In genomic region chr1:25534389-25534788, GRCh38 we compare ENCODE assay signal across 23 cellular contexts. TPM values are rescaled to one million over a fixed set of nuclear protein-coding genes. Genes with fewer than 3 reads are reported as not detected.
A peak's percentile ranks its signal among the peaks of the same experiment; 100 is the strongest.
DNase-seq lines count a peak whose midpoint lies in the region; ATAC-seq and TF ChIP-seq lines count a peak whose summit lies in the region.
"Had no signal": no experiment of that assay in that cellular context is flagged by ENCODE, and none has a peak within 500 bp of the region (broad histone marks: within the 10 kb centered on the region; RNA-seq: fewer than 3 reads in every experiment).

No MANE protein-coding gene starts in this region.

- no peak overlapping the region for H3K4me2 ChIP-seq in neural progenitor cell
- no peak overlapping the region for H3K4me2 ChIP-seq in SK-N-SH

- TF ChIP-seq RAD21 in SK-N-SH (IDR thresholded peaks at IDR 0.05; ENCODE audit: low read length) = no peak

- no peaks in the 10 kb centered on the region for H3K9me2 ChIP-seq in SK-N-SH

- H3K36me3 ChIP-seq in neural progenitor cell (no peaks in the 10 kb centered on the region), SK-N-SH (replicated peaks in 1 of 2; ENCODE audit: control insufficient read depth in 1 of 2, insufficient read depth in 2 of 2, low read length in 1 of 2) (no peaks in the 10 kb centered on the region)
- H3K36me3 ChIP-seq: MG63 had no signal

- H3K27me3 ChIP-seq in neural progenitor cell = no peaks in the 10 kb centered on the region
- H3K27me3 ChIP-seq in SK-N-SH (ENCODE audit: insufficient read depth) = no peaks in the 10 kb centered on the region
- no peaks in the 10 kb centered on the region for H3K27me3 ChIP-seq in CD4-positive, alpha-beta T cell (ENCODE audit: control insufficient read depth, insufficient read depth, low read length)
- H3K27me3 ChIP-seq: MG63 had no signal

- no peak overlapping the region for H3K9ac ChIP-seq in neural progenitor cell
- H3K9ac ChIP-seq in SK-N-SH = no peak overlapping the region

- H3K4me3 ChIP-seq in neural progenitor cell = no peak overlapping the region
- H3K4me3 ChIP-seq in SK-N-SH (ENCODE audit: low read depth in 2 of 2, low read length in 1 of 2) = no peak overlapping the region
- H3K4me3 ChIP-seq: K562, MG63 had no signal

- WGBS in SK-N-SH (ENCODE audit: low lambda C conversion rate) = 79% methylated on average over 3 of the region's 4 CpGs

- H2AFZ ChIP-seq in neural progenitor cell (replicated peaks) = no peak overlapping the region
- no peak overlapping the region for H2AFZ ChIP-seq in SK-N-SH (ENCODE audit: low read depth)

- H3K4me1 ChIP-seq in neural progenitor cell = peaks cover 7% of the 10 kb centered on the region
- peaks cover 0 to 3% of the 10 kb centered on the region in 2 experiments; a peak in 1 of 4 replicates for H3K4me1 ChIP-seq in SK-N-SH (ENCODE audit: control insufficient read depth in 1 of 2, insufficient read depth in 2 of 2, low read depth in 1 of 2, low read length in 1 of 2)

- H4K20me1 ChIP-seq in neural progenitor cell (ENCODE audit: low read depth) (no peaks in the 10 kb centered on the region), SK-N-SH (ENCODE audit: insufficient read depth) (no peaks in the 10 kb centered on the region)

- H3K27ac ChIP-seq in neural progenitor cell = no peak overlapping the region
- H3K27ac ChIP-seq in SK-N-SH (ENCODE audit: low read depth in 2 of 2, low read length in 1 of 2) = no peak overlapping the region
- no peak overlapping the region for H3K27ac ChIP-seq in CD4-positive, alpha-beta T cell (ENCODE audit: low read depth, low read length)
- H3K27ac ChIP-seq: HL-60 had no signal

- no peak for ATAC-seq in CD4-positive, alpha-beta T cell (ENCODE audit: poor library complexity)
- no peak for ATAC-seq in GM18858 (IDR thresholded peaks at IDR 0.05; ENCODE audit: unreplicated experiment)
- ATAC-seq: HepG2, K562, PC-3 had no signal

- POLR2A ChIA-PET in SK-N-SH (lab: Yijun Ruan, JAX) = no interaction called here
- POLR2A ChIA-PET in CD4-positive, alpha-beta T cell (lab: Charles Lee) = no interaction called here

- peaks cover 19% of the 10 kb centered on the region for H3K27me3 Mint-ChIP-seq in neural progenitor cell (ENCODE audit: insufficient read depth, low read depth)
- H3K27me3 Mint-ChIP-seq in CD4-positive, alpha-beta T cell = no peaks in the 10 kb centered on the region
- H3K27me3 Mint-ChIP-seq: CD8-positive, alpha-beta memory T cell had no signal

- H3K79me2 ChIP-seq in neural progenitor cell (ENCODE audit: low read depth) = no peaks in the 10 kb centered on the region
- no peaks in the 10 kb centered on the region for H3K79me2 ChIP-seq in SK-N-SH (ENCODE audit: insufficient read depth)

- peak overlapping the region; percentile 83 for H3K27ac Mint-ChIP-seq in neural progenitor cell
- no peak overlapping the region for H3K27ac Mint-ChIP-seq in CD4-positive, alpha-beta T cell
- H3K27ac Mint-ChIP-seq: H9, HFFc6 had no signal

- intact Hi-C loops in CD4-positive, alpha-beta T cell (cut with DNase I, micrococcal nuclease) = no loop called here

- H3K9me3 ChIP-seq in neural progenitor cell (ENCODE audit: low read depth) (no peaks in the 10 kb centered on the region), SK-N-SH (no peaks in the 10 kb centered on the region)
- H3K9me3 ChIP-seq in CD4-positive, alpha-beta T cell (ENCODE audit: control insufficient read depth, low read length) = no peaks in the 10 kb centered on the region
- H3K9me3 ChIP-seq: MG63 had no signal

- no peaks in the 10 kb centered on the region for H3K36me3 Mint-ChIP-seq in neural progenitor cell
- no peaks in the 10 kb centered on the region for H3K36me3 Mint-ChIP-seq in CD4-positive, alpha-beta T cell (ENCODE audit: low read depth)
- H3K36me3 Mint-ChIP-seq: CD8-positive, alpha-beta memory T cell had no signal

- CTCF ChIA-PET in SK-N-SH (lab: Yijun Ruan, JAX) = no interaction called here
- CTCF ChIA-PET in CD4-positive, alpha-beta T cell (lab: Charles Lee) = interaction anchor here (0.7 kb wide), 1 partner anchor 13 kb away, joined by 3 read pairs; no protein-coding TSS in a partner anchor

- TF ChIP-seq CTCF in neural progenitor cell (IDR thresholded peaks at IDR 0.05) (no peak), SK-N-SH (IDR thresholded peaks at IDR 0.05) (no peak)
- no peak for TF ChIP-seq CTCF in CD4-positive, alpha-beta T cell (IDR thresholded peaks at IDR 0.05)

- TF ChIP-seq EP300 in SK-N-SH (IDR thresholded peaks at IDR 0.05; ENCODE audit: borderline replicate concordance in 1 of 2, low read depth in 1 of 2, low read length in 1 of 2) = no peak

- H3F3A ChIP-seq in neural progenitor cell (ENCODE audit: low read depth) (no peaks in the 10 kb centered on the region), SK-N-SH (replicated peaks; ENCODE audit: insufficient read depth) (no peaks in the 10 kb centered on the region)

- H3K9me3 Mint-ChIP-seq in neural progenitor cell = no peaks in the 10 kb centered on the region
- no peaks in the 10 kb centered on the region for H3K9me3 Mint-ChIP-seq in CD4-positive, alpha-beta T cell
- H3K9me3 Mint-ChIP-seq: CD8-positive, alpha-beta memory T cell; H9; HFFc6 had no signal

- DNase-seq in DMS 273 treated with DMSO at 0.1 percent for 48 hours (lab: John Stamatoyannopoulos, UW) = peak; percentile 92
- DNase-seq in NCI-H2171 (lab: John Stamatoyannopoulos, UW) = peak; percentile 94
- peak; percentile 59 for DNase-seq in RPMI8226
- no peak for DNase-seq in neural progenitor cell (ENCODE audit: low spot score)
- no peak for DNase-seq in SK-N-SH
- no peak for DNase-seq in CD4-positive, alpha-beta T cell
- DNase-seq in stimulated activated CD8-positive, alpha-beta memory T cell treated with anti-CD3 and anti-CD28 coated beads, Interleukin-4, amount 100 ng/mL, for 48 hours = no peak
- DNase-seq: AML-193; CD8-positive, alpha-beta memory T cell; EL; H9; HFFc6; MG63; NCI-H1436; NCI-H2029; NCI-H748 treated with DMSO at 0.1 percent for 48 hours; PC-3; SHP77; SW 1271 had no signal

- H3K4me3 Mint-ChIP-seq in neural progenitor cell = no peak overlapping the region
- no peak overlapping the region for H3K4me3 Mint-ChIP-seq in CD4-positive, alpha-beta T cell
- H3K4me3 Mint-ChIP-seq: CD8-positive, alpha-beta memory T cell; H9; HFFc6 had no signal

- H3K4me1 Mint-ChIP-seq in neural progenitor cell = peaks cover 26% of the 10 kb centered on the region
- H3K4me1 Mint-ChIP-seq in CD4-positive, alpha-beta T cell (ENCODE audit: low read depth) = no peaks in the 10 kb centered on the region
- H3K4me1 Mint-ChIP-seq: CD8-positive, alpha-beta memory T cell had no signal

TF ChIP-seq in SK-N-SH, 30 proteins besides CTCF, POLR2A, EP300 and RAD21:
- TF ChIP-seq USF1 (IDR thresholded peaks at IDR 0.05; ENCODE audit: borderline replicate concordance, low read depth) (no peak), FOXM1 (IDR thresholded peaks at IDR 0.05; ENCODE audit: low read depth) (no peak), YY1 (IDR thresholded peaks at IDR 0.05; ENCODE audit: low read depth) (no peak), FOSL2 (IDR thresholded peaks at IDR 0.05; ENCODE audit: borderline replicate concordance, low read depth) (no peak), JUND (IDR thresholded peaks at IDR 0.05) (no peak), TAF1 (IDR thresholded peaks at IDR 0.05; ENCODE audit: borderline replicate concordance, low read depth, low read length) (no peak), GATA2 (CRISPR knock-in tag; IDR thresholded peaks at IDR 0.05) (no peak), RCOR1 (IDR thresholded peaks at IDR 0.05; ENCODE audit: low read length) (no peak), POLR2AphosphoS5 (IDR thresholded peaks at IDR 0.05; ENCODE audit: low read depth, low read length) (no peak), RFX5 (IDR thresholded peaks at IDR 0.05; ENCODE audit: low read length) (no peak), TCF12 (IDR thresholded peaks at IDR 0.05) (no peak), USF2 (IDR thresholded peaks at IDR 0.05; ENCODE audit: borderline replicate concordance, low read depth, low read length) (no peak), SIN3A (IDR thresholded peaks at IDR 0.05; ENCODE audit: borderline replicate concordance, low read depth, low read length) (no peak), TEAD4 (IDR thresholded peaks at IDR 0.05; ENCODE audit: borderline replicate concordance, insufficient read depth) (no peak), RXRA (IDR thresholded peaks at IDR 0.05; ENCODE audit: borderline replicate concordance, low read depth) (no peak), FOXJ3 (CRISPR knock-in tag; IDR thresholded peaks at IDR 0.05) (no peak), NRF1 (IDR thresholded peaks at IDR 0.05; ENCODE audit: low read depth, low read length) (no peak)
TF ChIP-seq in SK-N-SH: peak in this region for 0.

RNA-seq across cellular contexts. Expression of gene LDLRAP1, which starts 9.0 kb away (rescaled TPM):
- total RNA-seq in neural progenitor cell (ENCODE audit: low replicate concordance) = 6.5 and 8.6 TPM in 2 replicates
- 15.8 and 19.1 TPM in 2 replicates for polyA plus RNA-seq in SK-N-SH (2012; rRNA removed)
- 10.1 and 13.7 TPM in 2 replicates for polyA plus RNA-seq in SK-N-SH (2012; cell fraction: cytosol; rRNA removed)
- 29.4 and 29.5 TPM in 2 replicates for polyA plus RNA-seq in SK-N-SH (2012; cell fraction: nucleus; rRNA removed)
- 10 to 100 TPM; 70.5 to 73.5 TPM for total RNA-seq in CD4-positive, alpha-beta T cell

Comparison
In these comparisons a context has a peak if more than half of its experiments do, and no peak if none do; other contexts are left out.
1. DNase-seq: peak in DMS 273 treated with DMSO at 0.1 percent for 48 hours (single experiment), NCI-H2171 (single experiment) and RPMI8226 (single experiment); none in neural progenitor cell (single experiment), SK-N-SH (single experiment), CD4-positive, alpha-beta T cell (0 of 10) and stimulated activated CD8-positive, alpha-beta memory T cell treated with anti-CD3 and anti-CD28 coated beads, Interleukin-4, amount 100 ng/mL, for 48 hours (single experiment).